ENCODE assay signal across 1 cellular context in the genomic region with DNA sequence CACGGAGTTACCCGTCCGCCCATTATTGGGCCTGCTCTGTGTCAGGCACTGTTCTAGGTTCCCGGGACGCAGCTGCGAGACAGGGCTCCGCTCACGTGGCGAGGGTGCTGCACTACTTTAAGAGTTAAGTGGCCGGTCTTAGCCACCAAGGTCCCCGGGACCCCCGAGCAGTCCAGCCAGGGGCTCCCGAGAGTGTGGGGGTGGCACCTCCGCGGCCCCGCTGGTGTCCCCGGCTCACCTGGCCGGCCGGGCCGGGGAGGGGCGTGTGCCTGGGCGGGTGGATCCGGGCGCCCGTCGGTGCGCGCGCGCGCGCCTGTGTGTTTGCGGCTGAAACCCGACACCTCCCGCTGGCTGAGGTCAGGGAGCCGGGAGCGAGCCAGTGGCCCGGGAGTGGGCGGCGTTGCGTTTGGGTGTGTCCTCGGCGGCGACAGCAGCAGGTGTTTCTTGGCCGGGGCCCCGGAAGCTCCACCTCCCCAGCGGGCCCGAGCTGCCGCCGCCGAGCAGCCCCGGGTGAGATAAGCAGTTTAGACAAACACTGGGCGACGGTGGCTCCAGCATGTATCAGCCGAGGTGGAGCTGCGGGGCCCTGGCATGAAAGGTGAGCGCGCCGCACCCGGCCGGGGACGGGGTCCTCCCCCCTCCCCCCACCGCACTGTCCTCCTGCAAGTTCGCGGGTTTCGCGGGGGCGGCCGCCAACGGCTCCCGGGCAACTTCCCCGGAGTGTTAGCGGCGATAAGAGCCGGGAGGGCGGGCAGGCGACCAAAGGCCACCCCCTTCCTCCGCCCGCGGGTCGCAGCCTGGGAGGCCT.
TF ChIP-seq lines count a peak whose summit lies in the region.

GSE1 (plus strand) TSS at position 522 of the 808 bp plus-strand sequence; CDS start at position 592, 70 bp downstream.

TF ChIP-seq in HEK293, 187 proteins besides CTCF, POLR2A, EP300 and RAD21 (continued from another document and continues in another):
- TF ChIP-seq, protein P1, sequence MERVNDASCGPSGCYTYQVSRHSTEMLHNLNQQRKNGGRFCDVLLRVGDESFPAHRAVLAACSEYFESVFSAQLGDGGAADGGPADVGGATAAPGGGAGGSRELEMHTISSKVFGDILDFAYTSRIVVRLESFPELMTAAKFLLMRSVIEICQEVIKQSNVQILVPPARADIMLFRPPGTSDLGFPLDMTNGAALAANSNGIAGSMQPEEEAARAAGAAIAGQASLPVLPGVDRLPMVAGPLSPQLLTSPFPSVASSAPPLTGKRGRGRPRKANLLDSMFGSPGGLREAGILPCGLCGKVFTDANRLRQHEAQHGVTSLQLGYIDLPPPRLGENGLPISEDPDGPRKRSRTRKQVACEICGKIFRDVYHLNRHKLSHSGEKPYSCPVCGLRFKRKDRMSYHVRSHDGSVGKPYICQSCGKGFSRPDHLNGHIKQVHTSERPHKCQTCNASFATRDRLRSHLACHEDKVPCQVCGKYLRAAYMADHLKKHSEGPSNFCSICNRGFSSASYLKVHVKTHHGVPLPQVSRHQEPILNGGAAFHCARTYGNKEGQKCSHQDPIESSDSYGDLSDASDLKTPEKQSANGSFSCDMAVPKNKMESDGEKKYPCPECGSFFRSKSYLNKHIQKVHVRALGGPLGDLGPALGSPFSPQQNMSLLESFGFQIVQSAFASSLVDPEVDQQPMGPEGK (tag by site-specific recombination; IDR thresholded peaks at IDR 0.05) = peak; percentile 82
- TF ChIP-seq ZNF391 (tag by site-specific recombination; IDR thresholded peaks at IDR 0.05; ENCODE audit: borderline replicate concordance, low read depth) = no peak; the same call in 1 of the 2 replicates
- TF ChIP-seq, protein P2, sequence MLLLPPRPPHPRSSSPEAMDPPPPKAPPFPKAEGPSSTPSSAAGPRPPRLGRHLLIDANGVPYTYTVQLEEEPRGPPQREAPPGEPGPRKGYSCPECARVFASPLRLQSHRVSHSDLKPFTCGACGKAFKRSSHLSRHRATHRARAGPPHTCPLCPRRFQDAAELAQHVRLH (tag by site-specific recombination; IDR thresholded peaks at IDR 0.05) = no peak
- peak; percentile 96 for TF ChIP-seq KLF9 (tag by site-specific recombination; IDR thresholded peaks at IDR 0.05; ENCODE audit: low read depth)
- no peak for TF ChIP-seq ZNF211 (tag by site-specific recombination; IDR thresholded peaks at IDR 0.05; ENCODE audit: low read depth)
- TF ChIP-seq ZFP3 (tag by site-specific recombination; IDR thresholded peaks at IDR 0.05; ENCODE audit: low read depth) = no peak
- no peak for TF ChIP-seq ZBTB1 (tag by site-specific recombination; IDR thresholded peaks at IDR 0.05)
- no peak for TF ChIP-seq ZNF658 (tag by site-specific recombination; IDR thresholded peaks at IDR 0.05)
- TF ChIP-seq ZNF354C (tag by site-specific recombination; IDR thresholded peaks at IDR 0.05; ENCODE audit: borderline replicate concordance, low read depth) = no peak
- peak; percentile 98 for TF ChIP-seq OSR2 (tag by site-specific recombination; IDR thresholded peaks at IDR 0.05)
- TF ChIP-seq ZNF148 (tag by site-specific recombination; IDR thresholded peaks at IDR 0.05; ENCODE audit: borderline replicate concordance) = no peak
- TF ChIP-seq SCRT1 (tag by site-specific recombination; IDR thresholded peaks at IDR 0.05; ENCODE audit: borderline replicate concordance) = 0 out of 2 replicates have a peak, but pooled peaks have one; percentile 56
- no peak for TF ChIP-seq RBAK (tag by site-specific recombination; IDR thresholded peaks at IDR 0.05)
- no peak for TF ChIP-seq ZNF416 (tag by site-specific recombination; IDR thresholded peaks at IDR 0.05)
- 0 out of 2 replicates have a peak, but pooled peaks have one; percentile 26 for TF ChIP-seq ZNF792 (tag by site-specific recombination; IDR thresholded peaks at IDR 0.05)
- no peak for TF ChIP-seq ZNF221 (tag by site-specific recombination; IDR thresholded peaks at IDR 0.05; ENCODE audit: borderline replicate concordance)
- TF ChIP-seq BCL11A (tag by site-specific recombination; IDR thresholded peaks at IDR 0.05; ENCODE audit: low read depth) = peak; percentile 87
- TF ChIP-seq ZNF670 (tag by site-specific recombination; IDR thresholded peaks at IDR 0.05; ENCODE audit: low read depth) = no peak
- TF ChIP-seq SP2 (tag by site-specific recombination; IDR thresholded peaks at IDR 0.05) = peak; percentile 75
- TF ChIP-seq ZSCAN23 (tag by site-specific recombination; IDR thresholded peaks at IDR 0.05) = no peak
- peak; percentile 86 for TF ChIP-seq ZNF398 (tag by site-specific recombination; IDR thresholded peaks at IDR 0.05)
- no peak for TF ChIP-seq ZNF404 (tag by site-specific recombination; IDR thresholded peaks at IDR 0.05)
- no peak; the same call in 1 of the 2 replicates for TF ChIP-seq PRDM10 (tag by site-specific recombination; IDR thresholded peaks at IDR 0.05)
- no peak for TF ChIP-seq ZNF837 (tag by site-specific recombination; IDR thresholded peaks at IDR 0.05)
- TF ChIP-seq ZNF529 (tag by site-specific recombination; IDR thresholded peaks at IDR 0.05; ENCODE audit: insufficient replicate concordance) = no peak
- TF ChIP-seq ZNF560 (tag by site-specific recombination; IDR thresholded peaks at IDR 0.05; ENCODE audit: borderline replicate concordance) = no peak
- peak; percentile 88 for TF ChIP-seq EGR2 (tag by site-specific recombination; IDR thresholded peaks at IDR 0.05; ENCODE audit: low read depth)
- TF ChIP-seq ZNF324 (tag by site-specific recombination; IDR thresholded peaks at IDR 0.05) = peak; percentile 22; the same call in 1 of the 2 replicates
- TF ChIP-seq REPIN1 (tag by site-specific recombination; IDR thresholded peaks at IDR 0.05; ENCODE audit: low read depth) = no peak
- no peak for TF ChIP-seq ZNF311 (tag by site-specific recombination; IDR thresholded peaks at IDR 0.05; ENCODE audit: borderline replicate concordance)
- TF ChIP-seq TCF7L2 (IDR thresholded peaks at IDR 0.05; ENCODE audit: borderline replicate concordance, low read depth, low read length) = no peak
- peak; percentile 74 for TF ChIP-seq GLIS2 (tag by site-specific recombination; IDR thresholded peaks at IDR 0.05)
- TF ChIP-seq ZNF175 (tag by site-specific recombination; IDR thresholded peaks at IDR 0.05) = no peak
- no peak for TF ChIP-seq ZNF184 (tag by site-specific recombination; IDR thresholded peaks at IDR 0.05)
- TF ChIP-seq ZNF112 (tag by site-specific recombination; IDR thresholded peaks at IDR 0.05) = no peak
- TF ChIP-seq ZNF302 (tag by site-specific recombination; IDR thresholded peaks at IDR 0.05; ENCODE audit: low read depth) = no peak
- TF ChIP-seq BCL6B (tag by site-specific recombination; IDR thresholded peaks at IDR 0.05) = no peak
- no peak; the same call in 1 of the 2 replicates for TF ChIP-seq ZSCAN30 (tag by site-specific recombination; IDR thresholded peaks at IDR 0.05)
- TF ChIP-seq ZNF513 (tag by site-specific recombination; IDR thresholded peaks at IDR 0.05) = no peak
- no peak for TF ChIP-seq ZFP69B (tag by site-specific recombination; IDR thresholded peaks at IDR 0.05)
- TF ChIP-seq ZNF202 (tag by site-specific recombination; IDR thresholded peaks at IDR 0.05; ENCODE audit: borderline replicate concordance) = no peak
- no peak for TF ChIP-seq ZNF626 (tag by site-specific recombination; IDR thresholded peaks at IDR 0.05)
